ENCODE assay signal across 1 cellular context in the genomic region with DNA sequence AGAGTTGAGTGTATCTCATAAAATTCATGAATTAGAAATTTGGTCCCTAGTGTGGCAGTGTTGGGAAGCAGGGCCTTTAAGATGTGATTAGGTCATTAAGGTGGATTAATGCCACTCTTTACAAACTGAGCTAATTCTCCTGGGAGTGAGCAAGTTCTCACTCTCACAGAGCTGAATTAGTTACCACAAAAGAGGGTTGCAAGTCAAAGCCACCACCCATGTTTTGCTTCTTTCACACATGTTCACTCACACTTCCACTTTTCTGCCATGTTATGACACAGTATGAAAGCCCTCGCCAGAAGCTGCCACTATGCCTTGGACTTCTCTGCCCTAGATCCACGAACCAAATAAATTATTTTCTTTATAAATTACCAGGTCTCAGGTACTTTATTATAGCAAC.
TF ChIP-seq lines count a peak whose summit lies in the region.

No MANE protein-coding gene starts in this region.

TF ChIP-seq in GM12878, 131 proteins besides CTCF, POLR2A, EP300 and RAD21 (continued from another document and continues in another):
- TF ChIP-seq BHLHE40 (IDR thresholded peaks at IDR 0.05; ENCODE audit: borderline replicate concordance in 1 of 2, low read depth in 2 of 2, low read length in 1 of 2) (no peak), TBL1XR1 (IDR thresholded peaks at IDR 0.05; ENCODE audit: low read depth, low read length) (no peak), MTA2 (IDR thresholded peaks at IDR 0.05; ENCODE audit: low read depth) (peak; percentile 87), DPF2 (IDR thresholded peaks at IDR 0.05) (peak; percentile 84), NR2C1 (IDR thresholded peaks at IDR 0.05) (no peak), BCL11A (IDR thresholded peaks at IDR 0.05; ENCODE audit: low read depth, low read length) (0 out of 2 replicates have a peak, but pooled peaks have one; percentile 60), POLR2AphosphoS5 (IDR thresholded peaks at IDR 0.05; ENCODE audit: low read length) (no peak), PAX8 (IDR thresholded peaks at IDR 0.05) (no peak), FOXM1 (IDR thresholded peaks at IDR 0.05; ENCODE audit: low read depth, low read length) (no peak), NFYA (IDR thresholded peaks at IDR 0.05; ENCODE audit: borderline replicate concordance, low read depth, low read length) (no peak), WRNIP1 (IDR thresholded peaks at IDR 0.05; ENCODE audit: borderline replicate concordance, low read depth, low read length) (no peak), SUPT20H (IDR thresholded peaks at IDR 0.05; ENCODE audit: borderline replicate concordance, control insufficient read depth, low read depth, low read length) (no peak), TCF7 (IDR thresholded peaks at IDR 0.05; ENCODE audit: borderline replicate concordance) (0 out of 2 replicates have a peak, but pooled peaks have one; percentile 33), TCF12 (IDR thresholded peaks at IDR 0.05; ENCODE audit: low read depth, low read length) (peak; percentile 26; the same call in 1 of the 2 replicates), MYB (IDR thresholded peaks at IDR 0.05; ENCODE audit: borderline replicate concordance, low read depth, low read length) (no peak), ZZZ3 (IDR thresholded peaks at IDR 0.05; ENCODE audit: control insufficient read depth, insufficient read length, low read depth) (no peak), BACH1 (IDR thresholded peaks at IDR 0.05; ENCODE audit: borderline replicate concordance) (peak; percentile 82; the same call in 1 of the 2 replicates), SP1 (IDR thresholded peaks at IDR 0.05; ENCODE audit: low read depth, low read length) (no peak), JUND (IDR thresholded peaks at IDR 0.05; ENCODE audit: low read depth, low read length) (no peak), PML (IDR thresholded peaks at IDR 0.05; ENCODE audit: low read length) (no peak), SRF (IDR thresholded peaks at IDR 0.05; ENCODE audit: low read depth in 2 of 2, low read length in 2 of 2) (no peak), NR2C2 (IDR thresholded peaks at IDR 0.05; ENCODE audit: borderline replicate concordance, control insufficient read depth, insufficient read length, low read depth) (no peak), ZBED1 (IDR thresholded peaks at IDR 0.05; ENCODE audit: borderline replicate concordance) (no peak), POLR2AphosphoS2 (IDR thresholded peaks at IDR 0.05; ENCODE audit: low read depth, low read length) (no peak), MTA3 (IDR thresholded peaks at IDR 0.05; ENCODE audit: borderline replicate concordance, low read length) (no peak), CREM (IDR thresholded peaks at IDR 0.05; ENCODE audit: low read depth) (no peak), TARDBP (IDR thresholded peaks at IDR 0.05; ENCODE audit: borderline replicate concordance) (no peak), TCF3 (IDR thresholded peaks at IDR 0.05; ENCODE audit: borderline replicate concordance, insufficient read depth, low read depth, low read length) (no peak), SPI1 (IDR thresholded peaks at IDR 0.05; ENCODE audit: borderline replicate concordance, insufficient read depth, low read depth, low read length) (peak; percentile 83; the same call in 1 of the 2 replicates), NFXL1 (IDR thresholded peaks at IDR 0.05; ENCODE audit: borderline replicate concordance) (no peak), SIN3A (IDR thresholded peaks at IDR 0.05; ENCODE audit: low read depth, low read length) (no peak), CHD4 (IDR thresholded peaks at IDR 0.05) (no peak)
- TF ChIP-seq, protein P1, sequence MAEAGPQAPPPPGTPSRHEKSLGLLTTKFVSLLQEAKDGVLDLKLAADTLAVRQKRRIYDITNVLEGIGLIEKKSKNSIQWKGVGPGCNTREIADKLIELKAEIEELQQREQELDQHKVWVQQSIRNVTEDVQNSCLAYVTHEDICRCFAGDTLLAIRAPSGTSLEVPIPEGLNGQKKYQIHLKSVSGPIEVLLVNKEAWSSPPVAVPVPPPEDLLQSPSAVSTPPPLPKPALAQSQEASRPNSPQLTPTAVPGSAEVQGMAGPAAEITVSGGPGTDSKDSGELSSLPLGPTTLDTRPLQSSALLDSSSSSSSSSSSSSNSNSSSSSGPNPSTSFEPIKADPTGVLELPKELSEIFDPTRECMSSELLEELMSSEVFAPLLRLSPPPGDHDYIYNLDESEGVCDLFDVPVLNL (IDR thresholded peaks at IDR 0.05; ENCODE audit: low read depth, low read length), result no peak
- TF ChIP-seq, protein P2, sequence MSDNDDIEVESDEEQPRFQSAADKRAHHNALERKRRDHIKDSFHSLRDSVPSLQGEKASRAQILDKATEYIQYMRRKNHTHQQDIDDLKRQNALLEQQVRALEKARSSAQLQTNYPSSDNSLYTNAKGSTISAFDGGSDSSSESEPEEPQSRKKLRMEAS (IDR thresholded peaks at IDR 0.05; ENCODE audit: low read depth, low read length), result no peak
- TF ChIP-seq, protein P3, sequence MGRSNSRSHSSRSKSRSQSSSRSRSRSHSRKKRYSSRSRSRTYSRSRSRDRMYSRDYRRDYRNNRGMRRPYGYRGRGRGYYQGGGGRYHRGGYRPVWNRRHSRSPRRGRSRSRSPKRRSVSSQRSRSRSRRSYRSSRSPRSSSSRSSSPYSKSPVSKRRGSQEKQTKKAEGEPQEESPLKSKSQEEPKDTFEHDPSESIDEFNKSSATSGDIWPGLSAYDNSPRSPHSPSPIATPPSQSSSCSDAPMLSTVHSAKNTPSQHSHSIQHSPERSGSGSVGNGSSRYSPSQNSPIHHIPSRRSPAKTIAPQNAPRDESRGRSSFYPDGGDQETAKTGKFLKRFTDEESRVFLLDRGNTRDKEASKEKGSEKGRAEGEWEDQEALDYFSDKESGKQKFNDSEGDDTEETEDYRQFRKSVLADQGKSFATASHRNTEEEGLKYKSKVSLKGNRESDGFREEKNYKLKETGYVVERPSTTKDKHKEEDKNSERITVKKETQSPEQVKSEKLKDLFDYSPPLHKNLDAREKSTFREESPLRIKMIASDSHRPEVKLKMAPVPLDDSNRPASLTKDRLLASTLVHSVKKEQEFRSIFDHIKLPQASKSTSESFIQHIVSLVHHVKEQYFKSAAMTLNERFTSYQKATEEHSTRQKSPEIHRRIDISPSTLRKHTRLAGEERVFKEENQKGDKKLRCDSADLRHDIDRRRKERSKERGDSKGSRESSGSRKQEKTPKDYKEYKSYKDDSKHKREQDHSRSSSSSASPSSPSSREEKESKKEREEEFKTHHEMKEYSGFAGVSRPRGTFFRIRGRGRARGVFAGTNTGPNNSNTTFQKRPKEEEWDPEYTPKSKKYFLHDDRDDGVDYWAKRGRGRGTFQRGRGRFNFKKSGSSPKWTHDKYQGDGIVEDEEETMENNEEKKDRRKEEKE (IDR thresholded peaks at IDR 0.05), result no peak
- TF ChIP-seq, protein P4, sequence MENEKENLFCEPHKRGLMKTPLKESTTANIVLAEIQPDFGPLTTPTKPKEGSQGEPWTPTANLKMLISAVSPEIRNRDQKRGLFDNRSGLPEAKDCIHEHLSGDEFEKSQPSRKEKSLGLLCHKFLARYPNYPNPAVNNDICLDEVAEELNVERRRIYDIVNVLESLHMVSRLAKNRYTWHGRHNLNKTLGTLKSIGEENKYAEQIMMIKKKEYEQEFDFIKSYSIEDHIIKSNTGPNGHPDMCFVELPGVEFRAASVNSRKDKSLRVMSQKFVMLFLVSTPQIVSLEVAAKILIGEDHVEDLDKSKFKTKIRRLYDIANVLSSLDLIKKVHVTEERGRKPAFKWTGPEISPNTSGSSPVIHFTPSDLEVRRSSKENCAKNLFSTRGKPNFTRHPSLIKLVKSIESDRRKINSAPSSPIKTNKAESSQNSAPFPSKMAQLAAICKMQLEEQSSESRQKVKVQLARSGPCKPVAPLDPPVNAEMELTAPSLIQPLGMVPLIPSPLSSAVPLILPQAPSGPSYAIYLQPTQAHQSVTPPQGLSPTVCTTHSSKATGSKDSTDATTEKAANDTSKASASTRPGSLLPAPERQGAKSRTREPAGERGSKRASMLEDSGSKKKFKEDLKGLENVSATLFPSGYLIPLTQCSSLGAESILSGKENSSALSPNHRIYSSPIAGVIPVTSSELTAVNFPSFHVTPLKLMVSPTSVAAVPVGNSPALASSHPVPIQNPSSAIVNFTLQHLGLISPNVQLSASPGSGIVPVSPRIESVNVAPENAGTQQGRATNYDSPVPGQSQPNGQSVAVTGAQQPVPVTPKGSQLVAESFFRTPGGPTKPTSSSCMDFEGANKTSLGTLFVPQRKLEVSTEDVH (IDR thresholded peaks at IDR 0.05; ENCODE audit: low read depth, partially characterized antibody), result no peak
- TF ChIP-seq, protein P5, sequence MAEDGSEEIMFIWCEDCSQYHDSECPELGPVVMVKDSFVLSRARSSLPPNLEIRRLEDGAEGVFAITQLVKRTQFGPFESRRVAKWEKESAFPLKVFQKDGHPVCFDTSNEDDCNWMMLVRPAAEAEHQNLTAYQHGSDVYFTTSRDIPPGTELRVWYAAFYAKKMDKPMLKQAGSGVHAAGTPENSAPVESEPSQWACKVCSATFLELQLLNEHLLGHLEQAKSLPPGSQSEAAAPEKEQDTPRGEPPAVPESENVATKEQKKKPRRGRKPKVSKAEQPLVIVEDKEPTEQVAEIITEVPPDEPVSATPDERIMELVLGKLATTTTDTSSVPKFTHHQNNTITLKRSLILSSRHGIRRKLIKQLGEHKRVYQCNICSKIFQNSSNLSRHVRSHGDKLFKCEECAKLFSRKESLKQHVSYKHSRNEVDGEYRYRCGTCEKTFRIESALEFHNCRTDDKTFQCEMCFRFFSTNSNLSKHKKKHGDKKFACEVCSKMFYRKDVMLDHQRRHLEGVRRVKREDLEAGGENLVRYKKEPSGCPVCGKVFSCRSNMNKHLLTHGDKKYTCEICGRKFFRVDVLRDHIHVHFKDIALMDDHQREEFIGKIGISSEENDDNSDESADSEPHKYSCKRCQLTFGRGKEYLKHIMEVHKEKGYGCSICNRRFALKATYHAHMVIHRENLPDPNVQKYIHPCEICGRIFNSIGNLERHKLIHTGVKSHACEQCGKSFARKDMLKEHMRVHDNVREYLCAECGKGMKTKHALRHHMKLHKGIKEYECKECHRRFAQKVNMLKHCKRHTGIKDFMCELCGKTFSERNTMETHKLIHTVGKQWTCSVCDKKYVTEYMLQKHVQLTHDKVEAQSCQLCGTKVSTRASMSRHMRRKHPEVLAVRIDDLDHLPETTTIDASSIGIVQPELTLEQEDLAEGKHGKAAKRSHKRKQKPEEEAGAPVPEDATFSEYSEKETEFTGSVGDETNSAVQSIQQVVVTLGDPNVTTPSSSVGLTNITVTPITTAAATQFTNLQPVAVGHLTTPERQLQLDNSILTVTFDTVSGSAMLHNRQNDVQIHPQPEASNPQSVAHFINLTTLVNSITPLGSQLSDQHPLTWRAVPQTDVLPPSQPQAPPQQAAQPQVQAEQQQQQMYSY (CRISPR knock-in tag; IDR thresholded peaks at IDR 0.05), result no peak
- TF ChIP-seq, protein P6, sequence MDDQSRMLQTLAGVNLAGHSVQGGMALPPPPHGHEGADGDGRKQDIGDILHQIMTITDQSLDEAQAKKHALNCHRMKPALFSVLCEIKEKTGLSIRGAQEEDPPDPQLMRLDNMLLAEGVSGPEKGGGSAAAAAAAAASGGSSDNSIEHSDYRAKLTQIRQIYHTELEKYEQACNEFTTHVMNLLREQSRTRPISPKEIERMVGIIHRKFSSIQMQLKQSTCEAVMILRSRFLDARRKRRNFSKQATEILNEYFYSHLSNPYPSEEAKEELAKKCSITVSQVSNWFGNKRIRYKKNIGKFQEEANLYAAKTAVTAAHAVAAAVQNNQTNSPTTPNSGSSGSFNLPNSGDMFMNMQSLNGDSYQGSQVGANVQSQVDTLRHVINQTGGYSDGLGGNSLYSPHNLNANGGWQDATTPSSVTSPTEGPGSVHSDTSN (IDR thresholded peaks at IDR 0.05; ENCODE audit: insufficient replicate concordance, low read depth, low read length), result no peak
- TF ChIP-seq, protein P7, sequence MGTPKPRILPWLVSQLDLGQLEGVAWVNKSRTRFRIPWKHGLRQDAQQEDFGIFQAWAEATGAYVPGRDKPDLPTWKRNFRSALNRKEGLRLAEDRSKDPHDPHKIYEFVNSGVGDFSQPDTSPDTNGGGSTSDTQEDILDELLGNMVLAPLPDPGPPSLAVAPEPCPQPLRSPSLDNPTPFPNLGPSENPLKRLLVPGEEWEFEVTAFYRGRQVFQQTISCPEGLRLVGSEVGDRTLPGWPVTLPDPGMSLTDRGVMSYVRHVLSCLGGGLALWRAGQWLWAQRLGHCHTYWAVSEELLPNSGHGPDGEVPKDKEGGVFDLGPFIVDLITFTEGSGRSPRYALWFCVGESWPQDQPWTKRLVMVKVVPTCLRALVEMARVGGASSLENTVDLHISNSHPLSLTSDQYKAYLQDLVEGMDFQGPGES (IDR thresholded peaks at IDR 0.05), result no peak
- TF ChIP-seq, protein P8, sequence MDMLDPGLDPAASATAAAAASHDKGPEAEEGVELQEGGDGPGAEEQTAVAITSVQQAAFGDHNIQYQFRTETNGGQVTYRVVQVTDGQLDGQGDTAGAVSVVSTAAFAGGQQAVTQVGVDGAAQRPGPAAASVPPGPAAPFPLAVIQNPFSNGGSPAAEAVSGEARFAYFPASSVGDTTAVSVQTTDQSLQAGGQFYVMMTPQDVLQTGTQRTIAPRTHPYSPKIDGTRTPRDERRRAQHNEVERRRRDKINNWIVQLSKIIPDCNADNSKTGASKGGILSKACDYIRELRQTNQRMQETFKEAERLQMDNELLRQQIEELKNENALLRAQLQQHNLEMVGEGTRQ (IDR thresholded peaks at IDR 0.05; ENCODE audit: borderline replicate concordance, low read depth, low read length), result no peak
- TF ChIP-seq, protein P9, sequence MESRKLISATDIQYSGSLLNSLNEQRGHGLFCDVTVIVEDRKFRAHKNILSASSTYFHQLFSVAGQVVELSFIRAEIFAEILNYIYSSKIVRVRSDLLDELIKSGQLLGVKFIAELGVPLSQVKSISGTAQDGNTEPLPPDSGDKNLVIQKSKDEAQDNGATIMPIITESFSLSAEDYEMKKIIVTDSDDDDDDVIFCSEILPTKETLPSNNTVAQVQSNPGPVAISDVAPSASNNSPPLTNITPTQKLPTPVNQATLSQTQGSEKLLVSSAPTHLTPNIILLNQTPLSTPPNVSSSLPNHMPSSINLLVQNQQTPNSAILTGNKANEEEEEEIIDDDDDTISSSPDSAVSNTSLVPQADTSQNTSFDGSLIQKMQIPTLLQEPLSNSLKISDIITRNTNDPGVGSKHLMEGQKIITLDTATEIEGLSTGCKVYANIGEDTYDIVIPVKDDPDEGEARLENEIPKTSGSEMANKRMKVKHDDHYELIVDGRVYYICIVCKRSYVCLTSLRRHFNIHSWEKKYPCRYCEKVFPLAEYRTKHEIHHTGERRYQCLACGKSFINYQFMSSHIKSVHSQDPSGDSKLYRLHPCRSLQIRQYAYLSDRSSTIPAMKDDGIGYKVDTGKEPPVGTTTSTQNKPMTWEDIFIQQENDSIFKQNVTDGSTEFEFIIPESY (IDR thresholded peaks at IDR 0.05), result no peak
